1 cellular context compared by ENCODE assay signal in genomic region chr6:27388293-27389197, GRCh38.
TF ChIP-seq lines count a peak whose summit lies in the region.

Gene ZNF391, plus strand, starts transcription at chr6:27388759. Its CDS starts 11,612 bp downstream, at chr6:27400371.

TF ChIP-seq in HepG2, 621 proteins besides CTCF, POLR2A, EP300 and RAD21 (continued from another document and continues in another):
- TF ChIP-seq CEBPZ (IDR thresholded peaks at IDR 0.05; ENCODE audit: low read length) (no peak), HES4 (CRISPR knock-in tag; IDR thresholded peaks at IDR 0.05; ENCODE audit: borderline replicate concordance) (no peak), IRF2 (CRISPR knock-in tag; IDR thresholded peaks at IDR 0.05) (peak; percentile 95), BCL6 (CRISPR knock-in tag; IDR thresholded peaks at IDR 0.05) (no peak; the same call in 1 of the 2 replicates), ZMAT5 (CRISPR knock-in tag; IDR thresholded peaks at IDR 0.05; ENCODE audit: borderline replicate concordance, low read depth) (no peak), SRSF1 (optimal IDR thresholded peaks at IDR 0.05; ENCODE audit: low read depth, low read length) (peak; percentile 98), ATF5 (CRISPR knock-in tag; IDR thresholded peaks at IDR 0.05; ENCODE audit: low read depth) (0 out of 2 replicates have a peak, but pooled peaks have one; percentile 55), NCOA5 (CRISPR knock-in tag; IDR thresholded peaks at IDR 0.05) (no peak), ZNF143 (CRISPR knock-in tag; IDR thresholded peaks at IDR 0.05) (peak; percentile 70; the same call in 1 of the 2 replicates), JUNB (CRISPR knock-in tag; IDR thresholded peaks at IDR 0.05; ENCODE audit: borderline replicate concordance) (no peak), ZNF550 (CRISPR knock-in tag; IDR thresholded peaks at IDR 0.05; ENCODE audit: borderline replicate concordance) (no peak), SNAPC5 (CRISPR knock-in tag; IDR thresholded peaks at IDR 0.05; ENCODE audit: borderline replicate concordance) (0 out of 2 replicates have a peak, but pooled peaks have one; percentile 76), ZNF652 (CRISPR knock-in tag; IDR thresholded peaks at IDR 0.05; ENCODE audit: borderline replicate concordance, low read depth) (no peak), HOXD1 (CRISPR knock-in tag; IDR thresholded peaks at IDR 0.05) (peak; percentile 38; the same call in 1 of the 2 replicates), NKX3-1 (CRISPR knock-in tag; IDR thresholded peaks at IDR 0.05) (peak; percentile 94), CREB1 (IDR thresholded peaks at IDR 0.05) (peak; percentile 30; the same call in 1 of the 2 replicates), CREB1 (CRISPR knock-in tag; IDR thresholded peaks at IDR 0.05) (peak; percentile 52; the same call in 1 of the 2 replicates), DZIP1 (CRISPR knock-in tag; IDR thresholded peaks at IDR 0.05) (no peak), ADNP (CRISPR knock-in tag; IDR thresholded peaks at IDR 0.05) (no peak), IKZF4 (CRISPR knock-in tag; IDR thresholded peaks at IDR 0.05; ENCODE audit: borderline replicate concordance, low read depth, not compliant biosample characterization) (no peak), ZNF607 (CRISPR knock-in tag; IDR thresholded peaks at IDR 0.05; ENCODE audit: borderline replicate concordance) (peak; percentile 95), FOXJ3 (CRISPR knock-in tag; IDR thresholded peaks at IDR 0.05; ENCODE audit: borderline replicate concordance) (no peak), HNRNPK (IDR thresholded peaks at IDR 0.05; ENCODE audit: low read depth, low read length, poor library complexity, severe bottlenecking) (no peak), ZNF549 (CRISPR knock-in tag; IDR thresholded peaks at IDR 0.05) (no peak), ZNF331 (CRISPR knock-in tag; IDR thresholded peaks at IDR 0.05) (peak; percentile 91), ZNF180 (CRISPR knock-in tag; IDR thresholded peaks at IDR 0.05; ENCODE audit: borderline replicate concordance, low read depth) (no peak; the same call in 1 of the 2 replicates), ZNF720 (CRISPR knock-in tag; IDR thresholded peaks at IDR 0.05) (no peak), AGO2 (optimal IDR thresholded peaks at IDR 0.05; ENCODE audit: low read depth, low read length) (peak; percentile 39), ZNF572 (CRISPR knock-in tag; IDR thresholded peaks at IDR 0.05) (peak; percentile 92), MAX (IDR thresholded peaks at IDR 0.05) (peak; percentile 91), ZSCAN21 (CRISPR knock-in tag; IDR thresholded peaks at IDR 0.05; ENCODE audit: borderline replicate concordance) (no peak), ZNF451 (CRISPR knock-in tag; IDR thresholded peaks at IDR 0.05) (no peak), NRL (CRISPR knock-in tag; IDR thresholded peaks at IDR 0.05; ENCODE audit: borderline replicate concordance) (peak; percentile 90; the same call in 1 of the 2 replicates), FOXO4 (CRISPR knock-in tag; conservative IDR thresholded peaks at IDR 0.05) (no peak; the same call in 1 of the 2 replicates), NCOA1 (CRISPR knock-in tag; IDR thresholded peaks at IDR 0.05) (no peak), BCL3 (CRISPR knock-in tag; IDR thresholded peaks at IDR 0.05) (peak; percentile 94), ZNF800 (CRISPR knock-in tag; IDR thresholded peaks at IDR 0.05) (peak; percentile 34; the same call in 1 of the 2 replicates), LRRFIP1 (CRISPR knock-in tag; conservative IDR thresholded peaks at IDR 0.05) (peak; percentile 35; the same call in 1 of the 2 replicates), SNAI1 (CRISPR knock-in tag; IDR thresholded peaks at IDR 0.05; ENCODE audit: borderline replicate concordance) (0 out of 2 replicates have a peak, but pooled peaks have one; percentile 68), POGZ (CRISPR knock-in tag; IDR thresholded peaks at IDR 0.05) (peak; percentile 100), BORCS8-MEF2B (CRISPR knock-in tag; IDR thresholded peaks at IDR 0.05) (peak; percentile 97), KLF12 (CRISPR knock-in tag; IDR thresholded peaks at IDR 0.05; ENCODE audit: borderline replicate concordance) (peak; percentile 91; the same call in 1 of the 2 replicates), SAP130 (CRISPR knock-in tag; IDR thresholded peaks at IDR 0.05; ENCODE audit: low read depth) (no peak; the same call in none of the 2 replicates), ZNF503 (CRISPR knock-in tag; IDR thresholded peaks at IDR 0.05) (no peak), ZKSCAN5 (CRISPR knock-in tag; IDR thresholded peaks at IDR 0.05) (no peak), EZH2 (conservative IDR thresholded peaks at IDR 0.05; ENCODE audit: low read depth, low read length) (no peak), CBX2 (IDR thresholded peaks at IDR 0.05; ENCODE audit: low read depth, low read length) (peak; percentile 38; the same call in 1 of the 2 replicates), CBX2 (CRISPR knock-in tag; IDR thresholded peaks at IDR 0.05; ENCODE audit: low read depth) (peak; percentile 99; the same call in 1 of the 2 replicates), ATAD3A (CRISPR knock-in tag; IDR thresholded peaks at IDR 0.05) (no peak), ZNF501 (CRISPR knock-in tag; IDR thresholded peaks at IDR 0.05) (peak; percentile 99), ZNF775 (CRISPR knock-in tag; IDR thresholded peaks at IDR 0.05; ENCODE audit: borderline replicate concordance) (0 out of 2 replicates have a peak, but pooled peaks have one; percentile 52), HMGA1 (CRISPR knock-in tag; conservative IDR thresholded peaks at IDR 0.05) (no peak)
